ENCODE assay signal across 8 cellular contexts in genomic region chr22:41939981-41940852, GRCh38. TPM values are rescaled to one million over a fixed set of nuclear protein-coding genes. Genes with fewer than 3 reads are reported as not detected.
DNase-seq lines count a peak whose midpoint lies in the region; ATAC-seq lines count a peak whose summit lies in the region.

No MANE protein-coding gene starts in this region.

- in situ Hi-C loops in SK-MEL-5 (cut with HindIII; ENCODE audit: low pct_unique_long_range_greater_than_20kb, low sequenced_read_pairs) (no loop called here), ACHN (cut with HindIII; ENCODE audit: low pct_ligation_motif_present, low pct_unique_long_range_greater_than_20kb, low sequenced_read_pairs) (no loop called here)

- H3K27ac ChIP-seq in muscle layer of duodenum (ENCODE audit: low read length) (peak overlapping the region; percentile 87), stomach smooth muscle (ENCODE audit: low read length) (peak overlapping the region; percentile 53)

- ATAC-seq in HG02840 (IDR thresholded peaks at IDR 0.05; ENCODE audit: low FRiP score, unreplicated experiment), result peak; percentile 48

- peak; percentile 49 for DNase-seq in NK-92 (lab: John Stamatoyannopoulos, UW; ENCODE audit: unreplicated experiment)
- DNase-seq in NK-92 treated with Interleukin-12 subunit alpha and Interleukin-12 subunit beta, amount 100 ng/mL, for 24 hours (lab: John Stamatoyannopoulos, UW), result no peak
- peak; percentile 31 for DNase-seq in SK-MEL-5 (ENCODE audit: low read depth, low spot score)
- peak; percentile 69 for DNase-seq in activated naive CD8-positive, alpha-beta T cell treated with anti-CD3 and anti-CD28 coated beads, Interleukin-2, amount 50 U/mL, for 16 hours (ENCODE audit: low read depth, low spot score)
- no peak for DNase-seq in ACHN

- H3K9me3 ChIP-seq in muscle layer of duodenum (ENCODE audit: control insufficient read depth in 1 of 2, low read length in 2 of 2) (no peaks in the 10 kb centered on the region), stomach smooth muscle (ENCODE audit: control insufficient read depth in 2 of 2, low read length in 2 of 2) (no peaks in the 10 kb centered on the region)

- H3K4me1 ChIP-seq in muscle layer of duodenum (ENCODE audit: control insufficient read depth in 1 of 2, insufficient read depth in 2 of 2, low read length in 2 of 2), result peaks cover 6 to 11% of the 10 kb centered on the region in 2 donors
- H3K4me1 ChIP-seq in stomach smooth muscle (ENCODE audit: control insufficient read depth, insufficient read depth, low read length), result peaks cover 16% of the 10 kb centered on the region

- H3K4me3 ChIP-seq in muscle layer of duodenum (ENCODE audit: low read depth in 1 of 2, low read length in 2 of 2) (no peak overlapping the region), stomach smooth muscle (ENCODE audit: low read length in 2 of 2) (no peak overlapping the region)

- H3K9ac ChIP-seq in stomach smooth muscle (ENCODE audit: low read length in 2 of 2), result peak overlapping the region in 1 of 2 donors; percentile 42

- H3K36me3 ChIP-seq in muscle layer of duodenum (ENCODE audit: control insufficient read depth in 1 of 2, insufficient read depth in 2 of 2, low read length in 2 of 2), result no peaks in the 10 kb centered on the region
- no peaks in the 10 kb centered on the region for H3K36me3 ChIP-seq in stomach smooth muscle (ENCODE audit: control insufficient read depth in 2 of 2, insufficient read depth in 2 of 2, low read length in 2 of 2)

- no peaks in the 10 kb centered on the region for H3K27me3 ChIP-seq in muscle layer of duodenum (ENCODE audit: low read depth, low read length)
- H3K27me3 ChIP-seq in stomach smooth muscle (ENCODE audit: control insufficient read depth in 1 of 2, insufficient read depth in 2 of 2, low read length in 2 of 2), result no peaks in the 10 kb centered on the region

RNA-seq across cellular contexts. Expression of gene CENPM, which starts 6.7 kb away (rescaled TPM):
- total RNA-seq in SK-MEL-5 (2014; rRNA removed; shearing (Covaris generic)), result 38.7 and 47.3 TPM in 2 replicates
- polyA plus RNA-seq in SK-MEL-5 (2015; cell fraction: cytosol; rRNA removed), result 40.9 and 70.0 TPM in 2 replicates
- 30.1 and 39.7 TPM in 2 replicates for polyA plus RNA-seq in SK-MEL-5 (2015; cell fraction: nucleus; rRNA removed)

RNA-seq across cellular contexts. Expression of gene TNFRSF13C, which starts 13.6 kb away (rescaled TPM):
- total RNA-seq in SK-MEL-5 (2014; rRNA removed; shearing (Covaris generic)), result 0.11 and 0.19 TPM in 2 replicates
- 0.31 and 0.73 TPM in 2 replicates for polyA plus RNA-seq in SK-MEL-5 (2015; cell fraction: cytosol; rRNA removed)
- 3.5 and 3.8 TPM in 2 replicates for polyA plus RNA-seq in SK-MEL-5 (2015; cell fraction: nucleus; rRNA removed)

RNA-seq across cellular contexts. Expression of gene SHISA8, which starts 25.3 kb away (rescaled TPM):
- total RNA-seq in SK-MEL-5 (2014; rRNA removed; shearing (Covaris generic)), result not detected in 2 replicates
- not detected in 2 replicates for polyA plus RNA-seq in SK-MEL-5 (2015; cell fraction: cytosol; rRNA removed)
- not detected in 2 replicates for polyA plus RNA-seq in SK-MEL-5 (2015; cell fraction: nucleus; rRNA removed)

RNA-seq across cellular contexts. Expression of gene SEPTIN3, which starts 29.0 kb away (rescaled TPM):
- 25.6 and 25.9 TPM in 2 replicates for total RNA-seq in SK-MEL-5 (2014; rRNA removed; shearing (Covaris generic))
- 24.9 and 32.1 TPM in 2 replicates for polyA plus RNA-seq in SK-MEL-5 (2015; cell fraction: cytosol; rRNA removed)
- polyA plus RNA-seq in SK-MEL-5 (2015; cell fraction: nucleus; rRNA removed), result 16.2 and 19.1 TPM in 2 replicates

Comparison
In these comparisons a context has a peak if more than half of its experiments do, and no peak if none do; other contexts are left out.
1. DNase-seq: peak in NK-92 (single experiment), SK-MEL-5 (single experiment) and activated naive CD8-positive, alpha-beta T cell treated with anti-CD3 and anti-CD28 coated beads, Interleukin-2, amount 50 U/mL, for 16 hours (single experiment); none in NK-92 treated with Interleukin-12 subunit alpha and Interleukin-12 subunit beta, amount 100 ng/mL, for 24 hours (single experiment) and ACHN (single experiment).